Comparison of ENCODE assay signal across 11 cellular contexts in the genomic region with DNA sequence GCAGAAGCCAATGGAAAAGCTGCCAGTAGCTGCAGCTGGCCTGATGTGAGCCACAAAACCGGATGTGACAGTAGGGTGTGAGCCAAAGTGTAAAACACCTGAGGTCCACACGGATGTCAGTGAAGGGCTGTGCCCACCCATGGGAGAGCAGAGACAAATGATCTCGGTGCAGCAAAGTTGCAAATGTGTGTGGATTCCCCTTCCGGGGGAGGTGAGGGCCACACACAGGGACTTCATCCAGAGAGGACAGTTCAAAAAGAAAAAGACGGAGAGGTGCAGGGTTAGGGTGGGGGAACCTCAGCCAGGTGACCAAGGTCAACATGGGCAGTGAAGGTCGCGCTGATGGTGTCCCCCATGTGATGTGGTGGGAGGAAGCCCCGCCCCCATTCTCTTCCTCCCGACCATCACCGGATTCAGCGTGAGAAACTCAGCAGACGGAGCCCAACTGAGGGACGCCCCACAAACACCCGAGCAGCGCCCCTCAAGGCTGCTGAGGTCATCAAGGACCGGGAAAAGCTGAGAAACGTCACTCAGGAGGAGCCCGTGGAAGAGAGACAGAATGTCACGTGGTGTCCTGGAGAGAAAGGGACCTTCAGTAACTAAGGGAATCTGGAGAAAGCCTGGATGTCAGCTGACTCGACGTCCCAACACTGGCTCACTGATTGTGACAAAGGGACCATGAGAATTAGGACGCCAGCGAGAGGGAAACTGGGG. TPM values are rescaled to one million over a fixed set of nuclear protein-coding genes. Genes with fewer than 3 reads are reported as not detected.
DNase-seq lines count a peak whose midpoint lies in the region; ATAC-seq and TF ChIP-seq lines count a peak whose summit lies in the region.
"Had no signal": no experiment of that assay in that cellular context is flagged by ENCODE, and none has a peak within 500 bp of the region (broad histone marks: within the 10 kb centered on the region; RNA-seq: fewer than 3 reads in every experiment).

No MANE protein-coding gene starts in this region.

- no peaks in the 10 kb centered on the region for H3K36me3 ChIP-seq in body of pancreas (replicated peaks in 1 of 2; ENCODE audit: insufficient read depth in 1 of 2, low read depth in 2 of 2)

- intact Hi-C loops in left ventricle myocardium superior (cut with micrococcal nuclease) (no loop called here), cardiac septum (cut with DNase I) (no loop called here), body of pancreas (cut with DNase I) (no loop called here)

- H3K27ac ChIP-seq in body of pancreas = no peak overlapping the region

- no peak overlapping the region for H3K4me3 ChIP-seq in body of pancreas

- no peaks in the 10 kb centered on the region for H3K9me3 ChIP-seq in body of pancreas

- no peaks in the 10 kb centered on the region for H3K27me3 ChIP-seq in body of pancreas

- no peak for TF ChIP-seq CTCF in body of pancreas (IDR thresholded peaks at IDR 0.05)

- ATAC-seq in left ventricle myocardium superior (no peak), GM18858 (IDR thresholded peaks at IDR 0.05; ENCODE audit: unreplicated experiment) (no peak), body of pancreas (no peak)

- peak; percentile 34 for DNase-seq in left ventricle myocardium superior
- DNase-seq in cardiac septum (ENCODE audit: low spot score) = no peak
- DNase-seq in activated gamma-delta T cell treated with anti-CD3 and anti-CD28 coated beads, Interleukin-2, amount 50 U/mL, for 16 hours (ENCODE audit: low read depth) = peak; percentile 20
- peak; percentile 95 for DNase-seq in medulla oblongata (ENCODE audit: extremely low spot score)
- no peak for DNase-seq in body of pancreas
- DNase-seq in NCI-H2196 (lab: John Stamatoyannopoulos, UW; ENCODE audit: unreplicated experiment) = no peak
- DNase-seq in NCI-H1105 (lab: John Stamatoyannopoulos, UW) = no peak
- DNase-seq: NCI-H510A treated with DMSO at 0.1 percent for 48 hours had no signal

- TF ChIP-seq POLR2A in body of pancreas (IDR thresholded peaks at IDR 0.05) = no peak

- WGBS in body of pancreas, 2 donors = 14 to 18% methylated on average over 23 of the region's 23 CpGs

- peaks cover 7% of the 10 kb centered on the region for H3K4me1 ChIP-seq in body of pancreas

RNA-seq across cellular contexts. Expression of a gene that starts 11.4 kb away (rescaled TPM):
- total RNA-seq in left ventricle myocardium superior (5,424 TPM), cardiac septum (1,323 TPM), body of pancreas (10 to 100 TPM; 17.8 to 48.0 TPM)
- total RNA-seq: endothelial cell of umbilical vein had no signal

RNA-seq across cellular contexts. Expression of a gene that starts 13.9 kb away (rescaled TPM):
- 3.6 TPM for total RNA-seq in left ventricle myocardium superior
- total RNA-seq in cardiac septum = 20.7 TPM
- 1 to 10 TPM; 1.3 to 4.9 TPM for total RNA-seq in body of pancreas
- total RNA-seq: lung microvascular endothelial cell had no signal

RNA-seq across cellular contexts. Expression of a gene that starts 16.9 kb away (rescaled TPM):
- 18.3 TPM for total RNA-seq in left ventricle myocardium superior
- 5.9 TPM for total RNA-seq in cardiac septum
- not detected for total RNA-seq in body of pancreas
- total RNA-seq: endothelial cell of umbilical vein, lung microvascular endothelial cell had no signal

RNA-seq across cellular contexts. Expression of a gene that starts 20.9 kb away (rescaled TPM):
- 2.2 TPM for total RNA-seq in left ventricle myocardium superior
- 3.4 TPM for total RNA-seq in cardiac septum
- total RNA-seq in body of pancreas = not detected

RNA-seq across cellular contexts. Expression of a gene that starts 21.4 kb away (rescaled TPM):
- total RNA-seq in left ventricle myocardium superior = 162 TPM
- 162 TPM for total RNA-seq in cardiac septum
- 100 to 1,000 TPM; 156 to 161 TPM for total RNA-seq in body of pancreas

Comparison
In these comparisons a context has a peak if more than half of its experiments do, and no peak if none do; other contexts are left out.
1. DNase-seq: peak in left ventricle myocardium superior (single experiment), activated gamma-delta T cell treated with anti-CD3 and anti-CD28 coated beads, Interleukin-2, amount 50 U/mL, for 16 hours (single experiment) and medulla oblongata (single experiment); none in cardiac septum (single experiment), body of pancreas (0 of 4), NCI-H2196 (single experiment) and NCI-H1105 (single experiment).
2. RNA of a gene that starts 11.4 kb away (total RNA-seq): 5,424 TPM in left ventricle myocardium superior (single experiment) and 1,323 TPM in cardiac septum (single experiment); 17.8 to 48.0 TPM in body of pancreas; every median in the first group is over 10 times any median in the second.